In genomic region chr5:6505415-6505763, GRCh38 we compare ENCODE assay signal across 2 cellular contexts.
TF ChIP-seq lines count a peak whose summit lies in the region.

No MANE protein-coding gene starts in this region.

TF ChIP-seq in liver, 16 proteins besides CTCF, POLR2A, EP300 and RAD21:
- TF ChIP-seq, protein P1, sequence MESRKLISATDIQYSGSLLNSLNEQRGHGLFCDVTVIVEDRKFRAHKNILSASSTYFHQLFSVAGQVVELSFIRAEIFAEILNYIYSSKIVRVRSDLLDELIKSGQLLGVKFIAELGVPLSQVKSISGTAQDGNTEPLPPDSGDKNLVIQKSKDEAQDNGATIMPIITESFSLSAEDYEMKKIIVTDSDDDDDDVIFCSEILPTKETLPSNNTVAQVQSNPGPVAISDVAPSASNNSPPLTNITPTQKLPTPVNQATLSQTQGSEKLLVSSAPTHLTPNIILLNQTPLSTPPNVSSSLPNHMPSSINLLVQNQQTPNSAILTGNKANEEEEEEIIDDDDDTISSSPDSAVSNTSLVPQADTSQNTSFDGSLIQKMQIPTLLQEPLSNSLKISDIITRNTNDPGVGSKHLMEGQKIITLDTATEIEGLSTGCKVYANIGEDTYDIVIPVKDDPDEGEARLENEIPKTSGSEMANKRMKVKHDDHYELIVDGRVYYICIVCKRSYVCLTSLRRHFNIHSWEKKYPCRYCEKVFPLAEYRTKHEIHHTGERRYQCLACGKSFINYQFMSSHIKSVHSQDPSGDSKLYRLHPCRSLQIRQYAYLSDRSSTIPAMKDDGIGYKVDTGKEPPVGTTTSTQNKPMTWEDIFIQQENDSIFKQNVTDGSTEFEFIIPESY (IDR thresholded peaks at IDR 0.05) = no peak
- no peak for TF ChIP-seq YY1 (IDR thresholded peaks at IDR 0.05)
- TF ChIP-seq, protein P2, sequence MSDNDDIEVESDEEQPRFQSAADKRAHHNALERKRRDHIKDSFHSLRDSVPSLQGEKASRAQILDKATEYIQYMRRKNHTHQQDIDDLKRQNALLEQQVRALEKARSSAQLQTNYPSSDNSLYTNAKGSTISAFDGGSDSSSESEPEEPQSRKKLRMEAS (IDR thresholded peaks at IDR 0.05) = no peak
- TF ChIP-seq RXRA (IDR thresholded peaks at IDR 0.05) = no peak
- TF ChIP-seq TAF1 (conservative IDR thresholded peaks at IDR 0.05) = no peak
- TF ChIP-seq NR2F2 (IDR thresholded peaks at IDR 0.05) = no peak
- TF ChIP-seq, protein P3, sequence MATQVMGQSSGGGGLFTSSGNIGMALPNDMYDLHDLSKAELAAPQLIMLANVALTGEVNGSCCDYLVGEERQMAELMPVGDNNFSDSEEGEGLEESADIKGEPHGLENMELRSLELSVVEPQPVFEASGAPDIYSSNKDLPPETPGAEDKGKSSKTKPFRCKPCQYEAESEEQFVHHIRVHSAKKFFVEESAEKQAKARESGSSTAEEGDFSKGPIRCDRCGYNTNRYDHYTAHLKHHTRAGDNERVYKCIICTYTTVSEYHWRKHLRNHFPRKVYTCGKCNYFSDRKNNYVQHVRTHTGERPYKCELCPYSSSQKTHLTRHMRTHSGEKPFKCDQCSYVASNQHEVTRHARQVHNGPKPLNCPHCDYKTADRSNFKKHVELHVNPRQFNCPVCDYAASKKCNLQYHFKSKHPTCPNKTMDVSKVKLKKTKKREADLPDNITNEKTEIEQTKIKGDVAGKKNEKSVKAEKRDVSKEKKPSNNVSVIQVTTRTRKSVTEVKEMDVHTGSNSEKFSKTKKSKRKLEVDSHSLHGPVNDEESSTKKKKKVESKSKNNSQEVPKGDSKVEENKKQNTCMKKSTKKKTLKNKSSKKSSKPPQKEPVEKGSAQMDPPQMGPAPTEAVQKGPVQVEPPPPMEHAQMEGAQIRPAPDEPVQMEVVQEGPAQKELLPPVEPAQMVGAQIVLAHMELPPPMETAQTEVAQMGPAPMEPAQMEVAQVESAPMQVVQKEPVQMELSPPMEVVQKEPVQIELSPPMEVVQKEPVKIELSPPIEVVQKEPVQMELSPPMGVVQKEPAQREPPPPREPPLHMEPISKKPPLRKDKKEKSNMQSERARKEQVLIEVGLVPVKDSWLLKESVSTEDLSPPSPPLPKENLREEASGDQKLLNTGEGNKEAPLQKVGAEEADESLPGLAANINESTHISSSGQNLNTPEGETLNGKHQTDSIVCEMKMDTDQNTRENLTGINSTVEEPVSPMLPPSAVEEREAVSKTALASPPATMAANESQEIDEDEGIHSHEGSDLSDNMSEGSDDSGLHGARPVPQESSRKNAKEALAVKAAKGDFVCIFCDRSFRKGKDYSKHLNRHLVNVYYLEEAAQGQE (IDR thresholded peaks at IDR 0.05) = no peak
- no peak for TF ChIP-seq SP1 (IDR thresholded peaks at IDR 0.05)
- no peak for TF ChIP-seq JUND (IDR thresholded peaks at IDR 0.05)
- TF ChIP-seq, protein P4, sequence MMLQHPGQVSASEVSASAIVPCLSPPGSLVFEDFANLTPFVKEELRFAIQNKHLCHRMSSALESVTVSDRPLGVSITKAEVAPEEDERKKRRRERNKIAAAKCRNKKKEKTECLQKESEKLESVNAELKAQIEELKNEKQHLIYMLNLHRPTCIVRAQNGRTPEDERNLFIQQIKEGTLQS (IDR thresholded peaks at IDR 0.05) = no peak
- no peak for TF ChIP-seq EGR1 (IDR thresholded peaks at IDR 0.05; ENCODE audit: low read depth in 2 of 2)

TF ChIP-seq in HepG2, 621 proteins besides CTCF, POLR2A, EP300 and RAD21:
- TF ChIP-seq, protein P5, sequence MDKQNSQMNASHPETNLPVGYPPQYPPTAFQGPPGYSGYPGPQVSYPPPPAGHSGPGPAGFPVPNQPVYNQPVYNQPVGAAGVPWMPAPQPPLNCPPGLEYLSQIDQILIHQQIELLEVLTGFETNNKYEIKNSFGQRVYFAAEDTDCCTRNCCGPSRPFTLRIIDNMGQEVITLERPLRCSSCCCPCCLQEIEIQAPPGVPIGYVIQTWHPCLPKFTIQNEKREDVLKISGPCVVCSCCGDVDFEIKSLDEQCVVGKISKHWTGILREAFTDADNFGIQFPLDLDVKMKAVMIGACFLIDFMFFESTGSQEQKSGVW (CRISPR knock-in tag; IDR thresholded peaks at IDR 0.05; ENCODE audit: borderline replicate concordance) = no peak
- TF ChIP-seq ZNF678 (CRISPR knock-in tag; IDR thresholded peaks at IDR 0.05) (no peak), ZSCAN30 (CRISPR knock-in tag; IDR thresholded peaks at IDR 0.05) (no peak), ZNF777 (CRISPR knock-in tag; IDR thresholded peaks at IDR 0.05) (no peak), ZNF724P (CRISPR knock-in tag; IDR thresholded peaks at IDR 0.05; ENCODE audit: borderline replicate concordance) (no peak), ZNF776 (CRISPR knock-in tag; IDR thresholded peaks at IDR 0.05) (no peak)
